1 cellular context compared by ENCODE assay signal in genomic region chr18:1392865-1393734, GRCh38.
A peak's percentile ranks its signal among the peaks of the same experiment; 100 is the strongest.
TF ChIP-seq lines count a peak whose summit lies in the region.

No MANE protein-coding gene starts in this region.

TF ChIP-seq in HepG2, 621 proteins besides CTCF, POLR2A, EP300 and RAD21 (continued from another document):
- TF ChIP-seq HNF4A (CRISPR knock-in tag; IDR thresholded peaks at IDR 0.05) (peak; percentile 43), MIXL1 (CRISPR knock-in tag; IDR thresholded peaks at IDR 0.05) (peak; percentile 60; the same call in 1 of the 2 replicates), ATF1 (CRISPR knock-in tag; IDR thresholded peaks at IDR 0.05) (no peak), ZNF614 (CRISPR knock-in tag; IDR thresholded peaks at IDR 0.05; ENCODE audit: borderline replicate concordance) (no peak), SOX6 (IDR thresholded peaks at IDR 0.05) (no peak), SOX6 (CRISPR knock-in tag; IDR thresholded peaks at IDR 0.05) (peak; percentile 37; the same call in 1 of the 2 replicates), GFI1 (CRISPR knock-in tag; IDR thresholded peaks at IDR 0.05; ENCODE audit: borderline replicate concordance) (peak; percentile 46; the same call in 1 of the 2 replicates), FOXJ3 (CRISPR knock-in tag; IDR thresholded peaks at IDR 0.05; ENCODE audit: borderline replicate concordance) (peak; percentile 20; the same call in 1 of the 2 replicates)
- TF ChIP-seq, protein P1, sequence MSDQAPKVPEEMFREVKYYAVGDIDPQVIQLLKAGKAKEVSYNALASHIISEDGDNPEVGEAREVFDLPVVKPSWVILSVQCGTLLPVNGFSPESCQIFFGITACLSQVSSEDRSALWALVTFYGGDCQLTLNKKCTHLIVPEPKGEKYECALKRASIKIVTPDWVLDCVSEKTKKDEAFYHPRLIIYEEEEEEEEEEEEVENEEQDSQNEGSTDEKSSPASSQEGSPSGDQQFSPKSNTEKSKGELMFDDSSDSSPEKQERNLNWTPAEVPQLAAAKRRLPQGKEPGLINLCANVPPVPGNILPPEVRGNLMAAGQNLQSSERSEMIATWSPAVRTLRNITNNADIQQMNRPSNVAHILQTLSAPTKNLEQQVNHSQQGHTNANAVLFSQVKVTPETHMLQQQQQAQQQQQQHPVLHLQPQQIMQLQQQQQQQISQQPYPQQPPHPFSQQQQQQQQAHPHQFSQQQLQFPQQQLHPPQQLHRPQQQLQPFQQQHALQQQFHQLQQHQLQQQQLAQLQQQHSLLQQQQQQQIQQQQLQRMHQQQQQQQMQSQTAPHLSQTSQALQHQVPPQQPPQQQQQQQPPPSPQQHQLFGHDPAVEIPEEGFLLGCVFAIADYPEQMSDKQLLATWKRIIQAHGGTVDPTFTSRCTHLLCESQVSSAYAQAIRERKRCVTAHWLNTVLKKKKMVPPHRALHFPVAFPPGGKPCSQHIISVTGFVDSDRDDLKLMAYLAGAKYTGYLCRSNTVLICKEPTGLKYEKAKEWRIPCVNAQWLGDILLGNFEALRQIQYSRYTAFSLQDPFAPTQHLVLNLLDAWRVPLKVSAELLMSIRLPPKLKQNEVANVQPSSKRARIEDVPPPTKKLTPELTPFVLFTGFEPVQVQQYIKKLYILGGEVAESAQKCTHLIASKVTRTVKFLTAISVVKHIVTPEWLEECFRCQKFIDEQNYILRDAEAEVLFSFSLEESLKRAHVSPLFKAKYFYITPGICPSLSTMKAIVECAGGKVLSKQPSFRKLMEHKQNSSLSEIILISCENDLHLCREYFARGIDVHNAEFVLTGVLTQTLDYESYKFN (CRISPR knock-in tag; conservative IDR thresholded peaks at IDR 0.05), result peak; percentile 51; the same call in 1 of the 2 replicates
